20 cellular contexts compared by ENCODE assay signal in the genomic region with DNA sequence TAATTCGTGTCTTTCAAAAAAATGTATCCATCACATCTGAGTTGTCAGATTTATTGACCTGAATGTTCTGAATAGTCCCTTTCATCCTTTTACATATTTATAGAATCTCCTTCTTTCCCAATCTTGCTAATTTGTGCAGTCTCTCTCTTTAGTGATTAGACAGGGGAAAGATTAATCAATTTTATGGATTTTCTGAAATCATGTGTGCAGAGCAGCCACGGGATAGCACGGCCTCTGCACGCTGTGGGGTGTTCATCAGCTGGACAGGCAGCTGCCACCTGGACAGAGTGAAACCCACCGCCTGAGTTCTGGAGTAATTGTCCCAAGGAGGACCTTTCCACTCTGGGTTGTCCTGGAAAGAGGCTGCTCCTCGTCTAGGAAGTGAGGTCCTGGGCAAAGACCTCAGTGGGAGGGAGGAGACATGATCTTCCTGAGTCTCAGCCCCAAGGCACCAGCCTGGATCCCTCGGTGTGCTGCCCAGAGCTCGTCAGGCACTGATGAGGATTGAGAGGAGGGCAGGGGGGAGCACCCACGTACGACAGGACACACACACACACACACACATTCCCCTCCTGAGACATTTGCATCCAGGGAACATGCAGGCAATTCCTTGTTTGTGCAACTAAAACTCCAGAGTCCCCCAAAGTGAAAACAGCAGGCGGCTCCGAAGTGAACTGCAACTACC. TPM values are rescaled to one million over a fixed set of nuclear protein-coding genes. Genes with fewer than 3 reads are reported as not detected.
"Had no signal": no experiment of that assay in that cellular context is flagged by ENCODE, and none has a peak within 500 bp of the region (broad histone marks: within the 10 kb centered on the region; RNA-seq: fewer than 3 reads in every experiment).

No MANE protein-coding gene starts in this region.

- H3K4me3 Mint-ChIP-seq: activated T-cell treated with anti-CD3 and anti-CD28 coated beads, Interleukin-2, amount 50 U/mL, for 4 hours; stimulated activated naive CD8-positive, alpha-beta T cell treated with anti-CD3 and anti-CD28 coated beads, Interleukin-15, Interleukin-2, amounts not matched to agents 100 ng/mL and 50 ng/mL, for 24 hours had no signal

- H3K4me3 ChIP-seq: body of pancreas, left ventricle myocardium inferior, psoas muscle, sigmoid colon had no signal

- H3K36me3 ChIP-seq: left ventricle myocardium inferior, sigmoid colon had no signal

- H3K36me3 Mint-ChIP-seq: activated naive CD4-positive, alpha-beta T cell treated with anti-CD3 and anti-CD28 coated beads, Interleukin-2, amount 50 U/mL, for 72 hours had no signal

- H3K27ac Mint-ChIP-seq: activated naive CD4-positive, alpha-beta T cell treated with anti-CD3 and anti-CD28 coated beads, Interleukin-2, amount 50 U/mL, for 72 hours; stimulated activated naive CD8-positive, alpha-beta T cell treated with anti-CD3 and anti-CD28 coated beads, Interleukin-15, Interleukin-2, amounts not matched to agents 100 ng/mL and 50 ng/mL, for 24 hours had no signal

- H3K9me3 ChIP-seq: body of pancreas, left ventricle myocardium inferior, psoas muscle, sigmoid colon had no signal

- H3K27ac ChIP-seq: left ventricle myocardium inferior, psoas muscle, sigmoid colon had no signal

- DNase-seq: activated CD4-positive, alpha-beta T cell treated with anti-CD3 and anti-CD28 coated beads, Interleukin-2, amount 50 U/mL, for 4 hours; activated effector memory CD4-positive, alpha-beta T cell treated with anti-CD3 and anti-CD28 coated beads, Interleukin-2, amount 50 U/mL, for 16 hours; activated T-cell treated with anti-CD3 and anti-CD28 coated beads, Interleukin-2, amount 50 U/mL, for 4 hours; amniotic stem cell; body of pancreas; central memory CD4-positive, alpha-beta T cell; dermis blood vessel endothelial cell; left ventricle myocardium inferior; midbrain; nucleus accumbens; psoas muscle; sigmoid colon; stimulated activated CD4-positive, alpha-beta T cell treated with anti-CD3 and anti-CD28 coated beads, Interleukin-12 subunit alpha, Interleukin-12 subunit beta, amount 100 ng/mL, for 4 hours; stimulated activated CD4-positive, alpha-beta T cell treated with anti-CD3 and anti-CD28 coated beads, Interleukin-2, amount 100 ng/mL, for 48 hours; stimulated activated CD8-positive, alpha-beta memory T cell treated with anti-CD3 and anti-CD28 coated beads, Interleukin-4, amount 100 ng/mL, for 48 hours; T-helper 2 cell had no signal

- H3K27me3 ChIP-seq: body of pancreas had no signal

- H3K4me1 ChIP-seq: left ventricle myocardium inferior, psoas muscle, sigmoid colon had no signal

- H3K9me3 Mint-ChIP-seq: activated naive CD4-positive, alpha-beta T cell treated with anti-CD3 and anti-CD28 coated beads, Interleukin-2, amount 50 U/mL, for 72 hours; activated T-cell treated with anti-CD3 and anti-CD28 coated beads, Interleukin-2, amount 50 U/mL, for 4 hours; stimulated activated naive CD8-positive, alpha-beta T cell treated with anti-CD3 and anti-CD28 coated beads, Interleukin-15, Interleukin-2, amounts not matched to agents 100 ng/mL and 50 ng/mL, for 24 hours had no signal

RNA-seq across cellular contexts. Expression of gene KRTAP5-6, which starts 22.7 kb away (rescaled TPM):
- total RNA-seq: activated naive CD4-positive, alpha-beta T cell treated with anti-CD3 and anti-CD28 coated beads, Interleukin-2, amount 50 U/mL, for 72 hours; activated T-cell treated with anti-CD3 and anti-CD28 coated beads, Interleukin-2, amount 50 U/mL, for 4 hours; body of pancreas; dermis blood vessel endothelial cell; esophagus mucosa; left ventricle myocardium inferior; psoas muscle; sigmoid colon; temporal lobe had no signal
- polyA plus RNA-seq: psoas muscle, sigmoid colon had no signal

RNA-seq across cellular contexts. Expression of gene KRTAP5-5, which starts 44.8 kb away (rescaled TPM):
- total RNA-seq: activated naive CD4-positive, alpha-beta T cell treated with anti-CD3 and anti-CD28 coated beads, Interleukin-2, amount 50 U/mL, for 72 hours; activated T-cell treated with anti-CD3 and anti-CD28 coated beads, Interleukin-2, amount 50 U/mL, for 4 hours; body of pancreas; dermis blood vessel endothelial cell; esophagus mucosa; left ventricle myocardium inferior; psoas muscle; sigmoid colon; temporal lobe had no signal
- polyA plus RNA-seq: psoas muscle had no signal

RNA-seq across cellular contexts. Expression of gene KRTAP5-4, which starts 52.4 kb away (rescaled TPM):
- total RNA-seq: activated naive CD4-positive, alpha-beta T cell treated with anti-CD3 and anti-CD28 coated beads, Interleukin-2, amount 50 U/mL, for 72 hours; activated T-cell treated with anti-CD3 and anti-CD28 coated beads, Interleukin-2, amount 50 U/mL, for 4 hours; body of pancreas; dermis blood vessel endothelial cell; esophagus mucosa; left ventricle myocardium inferior; psoas muscle; sigmoid colon had no signal
- polyA plus RNA-seq: psoas muscle, sigmoid colon had no signal
